ENCODE assay signal across 17 cellular contexts in the genomic region with DNA sequence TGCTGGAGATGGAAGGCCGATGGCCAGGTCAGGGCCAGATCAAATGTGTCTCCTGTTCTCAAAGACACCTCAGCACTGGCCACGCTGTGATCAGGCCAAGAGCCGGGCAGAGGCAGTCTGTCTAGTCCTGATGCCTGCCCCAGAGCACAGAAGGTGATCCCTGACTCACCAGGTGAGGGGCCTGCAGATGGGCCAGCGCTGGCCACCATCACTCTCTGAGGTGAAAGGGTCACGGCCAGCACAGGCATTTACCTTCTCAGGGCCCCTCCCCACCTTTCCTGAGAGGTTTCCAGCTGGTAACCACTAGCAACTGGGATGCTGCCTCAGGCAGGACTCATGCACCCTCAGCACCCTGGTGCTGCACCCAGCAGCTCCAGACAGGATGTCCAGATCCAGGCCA. TPM values are rescaled to one million over a fixed set of nuclear protein-coding genes. Genes with fewer than 3 reads are reported as not detected.
A peak's percentile ranks its signal among the peaks of the same experiment; 100 is the strongest.
DNase-seq lines count a peak whose midpoint lies in the region; ATAC-seq and TF ChIP-seq lines count a peak whose summit lies in the region.
"Had no signal": no experiment of that assay in that cellular context is flagged by ENCODE, and none has a peak within 500 bp of the region (broad histone marks: within the 10 kb centered on the region; RNA-seq: fewer than 3 reads in every experiment).

No MANE protein-coding gene starts in this region.

- H3K9me3 ChIP-seq in BLaER1 treated with 17β-estradiol and CSF1 and Interleukin-3, amounts not matched to agents 10 nM and 100 nM (replicated peaks in 1 of 11) = no peaks in the 10 kb centered on the region

- H3K79me2 ChIP-seq in KMS-11 (ENCODE audit: insufficient read depth, low read depth) = peaks cover 48% of the 10 kb centered on the region

- H4K20me1 ChIP-seq in BLaER1 treated with 17β-estradiol and CSF1 and Interleukin-3, amounts not matched to agents 10 nM and 100 nM = peaks cover 70 to 75% (median 73%) of the 10 kb centered on the region in 11 experiments
- no peaks in the 10 kb centered on the region for H4K20me1 ChIP-seq in KMS-11 (ENCODE audit: insufficient read depth)

- H3K36me3 Mint-ChIP-seq in activated naive CD8-positive, alpha-beta T cell treated with anti-CD3 and anti-CD28 coated beads for 36 hours = peaks cover under 1% of the 10 kb centered on the region
- H3K36me3 Mint-ChIP-seq in naive thymus-derived CD8-positive, alpha-beta T cell = peaks cover 0 to 10% (median 2%) of the 10 kb centered on the region in 3 donors

- H3K4me3 ChIP-seq in BLaER1 treated with 17β-estradiol and CSF1 and Interleukin-3, amounts not matched to agents 10 nM and 100 nM = peak overlapping the region in 4 of 10 experiments; percentile 39 to 53 (median 52); a peak in 6 of 20 replicates
- no peak overlapping the region for H3K4me3 ChIP-seq in KMS-11 (IDR thresholded peaks at IDR 0.05; ENCODE audit: insufficient read depth, low read depth, low read length)

- TF ChIP-seq CTCF in KMS-11 (conservative IDR thresholded peaks at IDR 0.05; ENCODE audit: low read depth, low read length) = no peak

- H3K4me1 Mint-ChIP-seq in activated naive CD8-positive, alpha-beta T cell treated with anti-CD3 and anti-CD28 coated beads for 36 hours = peaks cover 68% of the 10 kb centered on the region
- H3K4me1 Mint-ChIP-seq in naive thymus-derived CD8-positive, alpha-beta T cell = peaks cover 33 to 78% (median 69%) of the 10 kb centered on the region in 4 donors

- H3K4me3 Mint-ChIP-seq in activated naive CD8-positive, alpha-beta T cell treated with anti-CD3 and anti-CD28 coated beads for 36 hours = peak overlapping the region; percentile 55
- peak overlapping the region; percentile 66 to 98 (median 88) for H3K4me3 Mint-ChIP-seq in naive thymus-derived CD8-positive, alpha-beta T cell

- no peak for ATAC-seq in naive thymus-derived CD8-positive, alpha-beta T cell
- no peak for ATAC-seq in HG03565 (IDR thresholded peaks at IDR 0.05; ENCODE audit: unreplicated experiment)
- ATAC-seq in HG02610 (IDR thresholded peaks at IDR 0.05; ENCODE audit: unreplicated experiment) = no peak
- ATAC-seq: HCT116, PC-3 had no signal

- H3K9me3 Mint-ChIP-seq in activated naive CD8-positive, alpha-beta T cell treated with anti-CD3 and anti-CD28 coated beads for 36 hours = no peaks in the 10 kb centered on the region
- peaks cover 0 to 2% (median 0%) of the 10 kb centered on the region in 9 donors for H3K9me3 Mint-ChIP-seq in naive thymus-derived CD8-positive, alpha-beta T cell

- peak overlapping the region in 10 of 11 experiments; percentile 49 to 94 (median 71); a peak in 14 of 22 replicates for H3K9ac ChIP-seq in BLaER1 treated with 17β-estradiol and CSF1 and Interleukin-3, amounts not matched to agents 10 nM and 100 nM
- H3K9ac ChIP-seq in KMS-11 = peak overlapping the region; percentile 60; the same call in 1 of the 2 replicates
- H3K9ac ChIP-seq: parathyroid adenoma had no signal

- no peak overlapping the region for H2AFZ ChIP-seq in KMS-11 (ENCODE audit: low read depth)
- H2AFZ ChIP-seq: parathyroid adenoma had no signal

- peaks cover 75 to 92% (median 90%) of the 10 kb centered on the region in 10 experiments for H3K4me1 ChIP-seq in BLaER1 treated with 17β-estradiol and CSF1 and Interleukin-3, amounts not matched to agents 10 nM and 100 nM
- H3K4me1 ChIP-seq in KMS-11 (ENCODE audit: low read depth, poor library complexity, severe bottlenecking) = peaks cover 53% of the 10 kb centered on the region

- peak overlapping the region; percentile 91 for H3K27ac Mint-ChIP-seq in activated naive CD8-positive, alpha-beta T cell treated with anti-CD3 and anti-CD28 coated beads for 36 hours
- peak overlapping the region in 9 of 10 donors; percentile 89 to 98 (median 96) for H3K27ac Mint-ChIP-seq in naive thymus-derived CD8-positive, alpha-beta T cell

- H3K4me2 ChIP-seq in BLaER1 treated with 17β-estradiol and CSF1 and Interleukin-3, amounts not matched to agents 10 nM and 100 nM = peak overlapping the region; percentile 87 to 100 (median 98)
- H3K4me2 ChIP-seq in KMS-11 = peak overlapping the region; percentile 96

- DNase-seq in activated naive CD8-positive, alpha-beta T cell treated with anti-CD3 and anti-CD28 coated beads for 36 hours = no peak
- DNase-seq in naive thymus-derived CD8-positive, alpha-beta T cell = peak in 1 of 10 donors; percentile 3
- DNase-seq in epidermal melanocyte (ENCODE audit: insufficient read length, low spot score) (no peak), cortex of kidney (lab: John Stamatoyannopoulos, UW) (no peak)
- DNase-seq: NCI-H1048, NCI-H345, PC-3 had no signal

- POLR2A ChIA-PET in naive thymus-derived CD8-positive, alpha-beta T cell (lab: Charles Lee) = interaction anchor here (1.0 to 3.5 kb wide), 5 partner anchors 26 to 149 kb away, joined by 3 to 25 read pairs (median 5); partner anchors contain the start of genes LMF2 and NCAPH2

- H3K27ac ChIP-seq in BLaER1 treated with 17β-estradiol and CSF1 and Interleukin-3, amounts not matched to agents 10 nM and 100 nM = peak overlapping the region in 8 of 11 experiments; percentile 58 to 90 (median 81); a peak in 12 of 22 replicates
- H3K27ac ChIP-seq in KMS-11 = peak overlapping the region; percentile 95
- H3K27ac ChIP-seq: parathyroid adenoma had no signal

- H3K27me3 ChIP-seq in BLaER1 treated with 17β-estradiol and CSF1 and Interleukin-3, amounts not matched to agents 10 nM and 100 nM = peaks cover 0 to 7% (median 0%) of the 10 kb centered on the region in 11 experiments; a peak in 2 of 22 replicates
- H3K27me3 ChIP-seq in KMS-11 (ENCODE audit: insufficient read depth, low read depth) = no peaks in the 10 kb centered on the region

- no peaks in the 10 kb centered on the region for H3K27me3 Mint-ChIP-seq in activated naive CD8-positive, alpha-beta T cell treated with anti-CD3 and anti-CD28 coated beads for 36 hours
- H3K27me3 Mint-ChIP-seq in naive thymus-derived CD8-positive, alpha-beta T cell = no peaks in the 10 kb centered on the region

- H3K36me3 ChIP-seq in BLaER1 treated with 17β-estradiol and CSF1 and Interleukin-3, amounts not matched to agents 10 nM and 100 nM = peaks cover 5 to 18% (median 5%) of the 10 kb centered on the region in 11 experiments
- H3K36me3 ChIP-seq in KMS-11 (ENCODE audit: insufficient read depth) = no peaks in the 10 kb centered on the region

RNA-seq across cellular contexts. Expression of gene SBF1, which starts 2.9 kb away (rescaled TPM):
- 100 to 1,000 TPM; 101 to 102 TPM for total RNA-seq in activated naive CD8-positive, alpha-beta T cell treated with anti-CD3 and anti-CD28 coated beads for 36 hours
- 100 to 1,000 TPM; 221 to 222 TPM for total RNA-seq in naive thymus-derived CD8-positive, alpha-beta T cell
- polyA plus RNA-seq in naive thymus-derived CD8-positive, alpha-beta T cell = 10 to 100 TPM; 17.1 to 37.4 (median 17.6) TPM

RNA-seq across cellular contexts. Expression of gene ADM2, which starts 9.4 kb away (rescaled TPM):
- total RNA-seq in activated naive CD8-positive, alpha-beta T cell treated with anti-CD3 and anti-CD28 coated beads for 36 hours = 1 to 10 TPM; 6.7 to 7.5 TPM
- 1 to 10 TPM; 7.7 to 8.2 TPM for total RNA-seq in naive thymus-derived CD8-positive, alpha-beta T cell
- polyA plus RNA-seq in naive thymus-derived CD8-positive, alpha-beta T cell = under 1 TPM; 0.08 to 0.52 (median 0.21) TPM
- total RNA-seq: G401 had no signal

RNA-seq across cellular contexts. Expression of gene MIOX, which starts 14.7 kb away (rescaled TPM):
- total RNA-seq in activated naive CD8-positive, alpha-beta T cell treated with anti-CD3 and anti-CD28 coated beads for 36 hours = under 1 TPM in 1 of 2 experiments, not detected in 1; 0.29 TPM
- total RNA-seq in naive thymus-derived CD8-positive, alpha-beta T cell = under 1 TPM in 1 of 2 experiments, not detected in 1; 0.52 TPM
- polyA plus RNA-seq in naive thymus-derived CD8-positive, alpha-beta T cell = under 1 TPM in 1 of 3 donors, not detected in 2; 0.39 TPM
- total RNA-seq: HT1080, liver, PC-3 had no signal
- polyA plus RNA-seq: esophagus, liver had no signal

RNA-seq across cellular contexts. Expression of gene LMF2, which starts 35.5 kb away (rescaled TPM):
- total RNA-seq in activated naive CD8-positive, alpha-beta T cell treated with anti-CD3 and anti-CD28 coated beads for 36 hours = 10 to 100 TPM; 59.3 to 62.6 TPM
- 100 to 1,000 TPM; 120 to 128 TPM for total RNA-seq in naive thymus-derived CD8-positive, alpha-beta T cell
- polyA plus RNA-seq in naive thymus-derived CD8-positive, alpha-beta T cell = 10 to 100 TPM; 15.1 to 19.6 (median 17.6) TPM

RNA-seq across cellular contexts. Expression of gene NCAPH2, which starts 36.1 kb away (rescaled TPM):
- total RNA-seq in activated naive CD8-positive, alpha-beta T cell treated with anti-CD3 and anti-CD28 coated beads for 36 hours = 100 to 1,000 TPM; 143 to 152 TPM
- total RNA-seq in naive thymus-derived CD8-positive, alpha-beta T cell = 10 to 100 TPM; 77.9 to 81.9 TPM
- 10 to 100 TPM; 34.8 to 41.5 (median 40.1) TPM for polyA plus RNA-seq in naive thymus-derived CD8-positive, alpha-beta T cell
